Comparison of ENCODE assay signal across 16 cellular contexts in genomic region chr1:230333590-230334446, GRCh38.
"Had no signal": no experiment of that assay in that cellular context is flagged by ENCODE, and none has a peak within 500 bp of the region (broad histone marks: within the 10 kb centered on the region; RNA-seq: fewer than 3 reads in every experiment).

No MANE protein-coding gene starts in this region.

- H3K4me3 ChIP-seq: adrenal gland, body of pancreas, left lung, psoas muscle, uterus had no signal

- H3K9me3 ChIP-seq: adrenal gland, body of pancreas, esophagus muscularis mucosa, left lung, psoas muscle, SK-N-SH, testis, uterus had no signal

- H3K9ac ChIP-seq: SK-N-SH had no signal

- H3K27ac ChIP-seq: adrenal gland, body of pancreas, esophagus muscularis mucosa, left lung, psoas muscle, testis, uterus had no signal

- ATAC-seq: body of pancreas; stimulated activated naive CD8-positive, alpha-beta T cell treated with anti-CD3 and anti-CD28 coated beads, Interleukin-15, Interleukin-2, amounts not matched to agents 100 U/mL and 50 U/mL, for 24 hours had no signal

- H3K27me3 ChIP-seq: adrenal gland, body of pancreas, testis, uterus had no signal

- H3K36me3 ChIP-seq: adrenal gland, esophagus muscularis mucosa, left lung, uterus had no signal

- H3K4me2 ChIP-seq: SK-N-SH had no signal

- H3K4me1 ChIP-seq: body of pancreas, left lung, testis, uterus had no signal

- DNase-seq: activated CD4-positive, alpha-beta T cell treated with anti-CD3 and anti-CD28 coated beads, Interleukin-2, amount 50 U/mL, for 1 hour; activated CD4-positive, CD25-positive, alpha-beta regulatory T cell; activated naive CD4-positive, alpha-beta T cell treated with anti-CD3 and anti-CD28 coated beads, Interleukin-2, amount 50 U/mL, for 16 hours; activated T-cell treated with anti-CD3 and anti-CD28 coated beads, Interleukin-2, amount 50 U/mL, for 1 hour; adrenal gland; body of pancreas; cerebellar nuclear complex; left lung; mesenchymal stem cell; psoas muscle; SK-N-SH; stimulated activated CD4-positive, alpha-beta T cell treated with anti-CD3 and anti-CD28 coated beads, Interleukin-12 subunit alpha, Interleukin-12 subunit beta, amount 100 ng/mL, for 4 hours; stimulated activated naive CD8-positive, alpha-beta T cell treated with anti-CD3 and anti-CD28 coated beads, Interleukin-15, Interleukin-2, amounts not matched to agents 100 U/mL and 50 U/mL, for 24 hours; testis; uterus had no signal
